Comparison of ENCODE assay signal across 5 cellular contexts in genomic region chr19:51500931-51501330, GRCh38. TPM values are rescaled to one million over a fixed set of nuclear protein-coding genes. Genes with fewer than 3 reads are reported as not detected.
"Had no signal": no experiment of that assay in that cellular context is flagged by ENCODE, and none has a peak within 500 bp of the region (broad histone marks: within the 10 kb centered on the region; RNA-seq: fewer than 3 reads in every experiment).

No MANE protein-coding gene starts in this region.

RNA-seq across cellular contexts. Expression of gene SIGLEC12, which starts 0.7 kb away (rescaled TPM):
- total RNA-seq: cardiac muscle cell, OCI-LY7, RPMI7951 had no signal
- polyA plus RNA-seq: cardiac muscle cell had no signal

RNA-seq across cellular contexts. Expression of gene CEACAM18, which starts 22.6 kb away (rescaled TPM):
- total RNA-seq: cardiac muscle cell, OCI-LY7, RPMI7951 had no signal
- polyA plus RNA-seq: adipose tissue, cardiac muscle cell, IgD-negative memory B cell had no signal

RNA-seq across cellular contexts. Expression of gene SIGLEC6, which starts 30.5 kb away (rescaled TPM):
- total RNA-seq: cardiac muscle cell, OCI-LY7, RPMI7951 had no signal
- polyA plus RNA-seq: cardiac muscle cell had no signal

RNA-seq across cellular contexts. Expression of gene SIGLEC8, which starts 42.7 kb away (rescaled TPM):
- total RNA-seq: cardiac muscle cell, OCI-LY7, RPMI7951 had no signal
- polyA plus RNA-seq: cardiac muscle cell, IgD-negative memory B cell had no signal
